ENCODE assay signal across 1 cellular context in the genomic region with DNA sequence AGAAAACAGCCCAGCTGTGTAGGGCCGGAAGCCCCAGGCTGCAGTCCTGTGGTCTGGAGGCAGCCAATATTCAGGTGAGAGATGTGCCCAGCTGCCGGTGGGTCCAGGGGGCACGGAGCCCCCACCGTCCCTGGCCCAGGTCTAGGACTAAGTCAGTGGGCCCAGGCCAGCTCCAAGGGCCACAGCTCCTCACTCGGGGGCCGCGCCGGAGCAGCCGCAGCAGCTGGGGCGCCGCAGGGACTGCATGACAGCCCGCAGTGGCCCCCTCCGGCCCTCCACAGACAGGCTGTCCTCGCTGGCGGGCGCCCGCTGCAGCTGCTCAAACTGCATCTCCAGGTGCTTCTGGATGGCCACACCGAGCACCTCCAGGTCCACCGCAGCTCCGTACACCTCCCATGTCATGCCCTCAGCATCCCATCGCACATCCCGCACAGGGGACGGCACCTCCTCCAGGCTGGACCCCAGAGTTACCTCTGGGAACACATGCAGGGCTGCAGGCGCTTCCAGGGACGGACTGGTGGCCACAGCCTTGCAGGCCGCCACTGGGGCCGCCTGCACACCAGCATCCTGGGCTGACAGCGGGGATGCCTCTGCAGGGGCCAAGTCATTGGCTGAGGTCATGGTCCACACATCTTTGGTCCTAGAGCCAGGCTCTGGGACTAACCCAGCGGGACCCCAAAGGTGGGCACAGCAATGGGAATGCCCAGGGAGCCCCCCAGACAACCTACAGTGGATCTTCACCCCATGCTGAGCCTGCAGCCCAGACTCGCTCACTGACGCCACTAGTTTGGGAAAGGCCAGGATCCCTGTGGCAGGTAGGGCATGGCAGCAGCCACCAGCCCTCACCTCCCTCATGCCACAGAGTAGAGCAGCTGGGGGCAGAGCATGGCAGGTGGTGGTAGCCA.
TF ChIP-seq lines count a peak whose summit lies in the region.

No MANE protein-coding gene starts in this region.

TF ChIP-seq in GM23338, 12 proteins besides CTCF, POLR2A, EP300 and RAD21 (continued from another document):
- TF ChIP-seq ZNF462 (CRISPR knock-in tag; IDR thresholded peaks at IDR 0.05) (no peak), POLR2AphosphoS5 (IDR thresholded peaks at IDR 0.05; ENCODE audit: low read depth) (no peak), EZH2 (IDR thresholded peaks at IDR 0.05; ENCODE audit: low read depth, unreplicated experiment) (no peak), NANOG (IDR thresholded peaks at IDR 0.05; ENCODE audit: borderline replicate concordance) (no peak), ZNF331 (CRISPR knock-in tag; IDR thresholded peaks at IDR 0.05; ENCODE audit: low read depth) (no peak)
- TF ChIP-seq, protein P1, sequence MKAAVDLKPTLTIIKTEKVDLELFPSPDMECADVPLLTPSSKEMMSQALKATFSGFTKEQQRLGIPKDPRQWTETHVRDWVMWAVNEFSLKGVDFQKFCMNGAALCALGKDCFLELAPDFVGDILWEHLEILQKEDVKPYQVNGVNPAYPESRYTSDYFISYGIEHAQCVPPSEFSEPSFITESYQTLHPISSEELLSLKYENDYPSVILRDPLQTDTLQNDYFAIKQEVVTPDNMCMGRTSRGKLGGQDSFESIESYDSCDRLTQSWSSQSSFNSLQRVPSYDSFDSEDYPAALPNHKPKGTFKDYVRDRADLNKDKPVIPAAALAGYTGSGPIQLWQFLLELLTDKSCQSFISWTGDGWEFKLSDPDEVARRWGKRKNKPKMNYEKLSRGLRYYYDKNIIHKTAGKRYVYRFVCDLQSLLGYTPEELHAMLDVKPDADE (IDR thresholded peaks at IDR 0.05) = no peak
